2 cellular contexts compared by ENCODE assay signal in genomic region chr6:168101201-168102092, GRCh38.
TF ChIP-seq lines count a peak whose summit lies in the region.

No MANE protein-coding gene starts in this region.

TF ChIP-seq in H1, 55 proteins besides CTCF, POLR2A, EP300 and RAD21:
- TF ChIP-seq KDM4A (IDR thresholded peaks at IDR 0.05; ENCODE audit: low read depth, low read length, severe bottlenecking) (peak; percentile 19), SUZ12 (IDR thresholded peaks at IDR 0.05; ENCODE audit: low read length) (peak; percentile 43; the same call in 1 of the 2 replicates), EZH2 (IDR thresholded peaks at IDR 0.05; ENCODE audit: low read depth, low read length, severe bottlenecking) (peak; percentile 68)
- TF ChIP-seq, protein P1, sequence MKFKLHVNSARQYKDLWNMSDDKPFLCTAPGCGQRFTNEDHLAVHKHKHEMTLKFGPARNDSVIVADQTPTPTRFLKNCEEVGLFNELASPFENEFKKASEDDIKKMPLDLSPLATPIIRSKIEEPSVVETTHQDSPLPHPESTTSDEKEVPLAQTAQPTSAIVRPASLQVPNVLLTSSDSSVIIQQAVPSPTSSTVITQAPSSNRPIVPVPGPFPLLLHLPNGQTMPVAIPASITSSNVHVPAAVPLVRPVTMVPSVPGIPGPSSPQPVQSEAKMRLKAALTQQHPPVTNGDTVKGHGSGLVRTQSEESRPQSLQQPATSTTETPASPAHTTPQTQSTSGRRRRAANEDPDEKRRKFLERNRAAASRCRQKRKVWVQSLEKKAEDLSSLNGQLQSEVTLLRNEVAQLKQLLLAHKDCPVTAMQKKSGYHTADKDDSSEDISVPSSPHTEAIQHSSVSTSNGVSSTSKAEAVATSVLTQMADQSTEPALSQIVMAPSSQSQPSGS (IDR thresholded peaks at IDR 0.05; ENCODE audit: low read length): no peak
TF ChIP-seq in H1: peak in this region for 3.

TF ChIP-seq in HepG2, 621 proteins besides CTCF, POLR2A, EP300 and RAD21:
- TF ChIP-seq HNRNPK (IDR thresholded peaks at IDR 0.05; ENCODE audit: low read depth, low read length, poor library complexity, severe bottlenecking): peak; percentile 16
- TF ChIP-seq NR2F1 (CRISPR knock-in tag; IDR thresholded peaks at IDR 0.05): no peak
